1 cellular context compared by ENCODE assay signal in the genomic region with DNA sequence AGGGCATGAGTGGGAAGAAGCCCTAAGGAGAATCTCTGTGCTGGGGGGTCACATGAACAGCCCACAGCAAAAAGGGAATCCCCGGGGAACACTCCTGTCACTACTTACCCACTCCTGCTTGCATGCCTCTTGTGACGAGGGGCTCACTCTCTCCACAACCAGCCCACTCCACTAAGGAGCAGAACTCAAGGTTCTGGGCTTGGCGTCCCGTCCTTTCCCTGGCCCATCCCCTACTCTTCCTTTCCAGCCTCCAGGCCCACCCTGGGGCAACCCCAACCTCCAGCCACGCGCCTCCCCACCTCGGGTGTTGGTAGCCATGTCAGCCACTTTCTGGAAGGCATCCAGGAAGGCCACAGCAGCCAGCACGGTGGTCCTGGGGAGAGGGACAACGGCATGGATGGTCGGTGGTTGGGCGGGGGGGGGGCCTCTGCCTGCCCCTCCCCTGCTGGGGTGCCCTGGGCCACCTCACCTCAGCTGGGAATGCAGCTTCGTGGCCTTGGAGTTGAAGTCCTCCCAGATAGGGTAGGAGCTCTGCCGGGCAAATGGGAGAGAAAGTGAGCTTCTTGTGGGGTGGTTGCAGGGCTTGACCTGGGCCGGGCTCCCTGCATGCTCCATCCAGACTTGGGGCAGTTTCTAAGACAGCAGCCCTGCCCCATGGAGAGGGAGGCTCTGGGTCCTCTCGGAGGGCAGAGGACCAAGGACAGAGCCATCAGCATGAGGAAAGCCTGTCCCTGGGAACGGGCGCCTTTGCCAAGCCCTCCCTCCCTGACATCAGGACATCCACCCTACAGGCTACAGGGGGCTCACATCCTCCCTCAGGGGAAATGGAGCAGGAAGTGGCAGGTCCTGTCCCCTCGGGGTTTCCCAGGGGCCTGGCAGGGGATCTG.
TF ChIP-seq lines count a peak whose summit lies in the region.

No MANE protein-coding gene starts in this region.

TF ChIP-seq in IMR-90, 13 proteins besides CTCF, POLR2A, EP300 and RAD21 (continued from another document):
- no peak for TF ChIP-seq NFE2L2 (IDR thresholded peaks at IDR 0.05; ENCODE audit: low read depth, low read length)
- TF ChIP-seq BHLHE40 (IDR thresholded peaks at IDR 0.05; ENCODE audit: low read depth, low read length), result no peak
- TF ChIP-seq RCOR1 (IDR thresholded peaks at IDR 0.05; ENCODE audit: insufficient replicate concordance, low read length), result no peak
- TF ChIP-seq MAZ (IDR thresholded peaks at IDR 0.05; ENCODE audit: borderline replicate concordance, low read depth, low read length), result no peak
- TF ChIP-seq, protein P1, sequence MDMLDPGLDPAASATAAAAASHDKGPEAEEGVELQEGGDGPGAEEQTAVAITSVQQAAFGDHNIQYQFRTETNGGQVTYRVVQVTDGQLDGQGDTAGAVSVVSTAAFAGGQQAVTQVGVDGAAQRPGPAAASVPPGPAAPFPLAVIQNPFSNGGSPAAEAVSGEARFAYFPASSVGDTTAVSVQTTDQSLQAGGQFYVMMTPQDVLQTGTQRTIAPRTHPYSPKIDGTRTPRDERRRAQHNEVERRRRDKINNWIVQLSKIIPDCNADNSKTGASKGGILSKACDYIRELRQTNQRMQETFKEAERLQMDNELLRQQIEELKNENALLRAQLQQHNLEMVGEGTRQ (IDR thresholded peaks at IDR 0.05; ENCODE audit: low read depth, low read length), result no peak
- TF ChIP-seq MAFK (IDR thresholded peaks at IDR 0.05; ENCODE audit: low read depth, low read length), result no peak
- TF ChIP-seq, protein P2, sequence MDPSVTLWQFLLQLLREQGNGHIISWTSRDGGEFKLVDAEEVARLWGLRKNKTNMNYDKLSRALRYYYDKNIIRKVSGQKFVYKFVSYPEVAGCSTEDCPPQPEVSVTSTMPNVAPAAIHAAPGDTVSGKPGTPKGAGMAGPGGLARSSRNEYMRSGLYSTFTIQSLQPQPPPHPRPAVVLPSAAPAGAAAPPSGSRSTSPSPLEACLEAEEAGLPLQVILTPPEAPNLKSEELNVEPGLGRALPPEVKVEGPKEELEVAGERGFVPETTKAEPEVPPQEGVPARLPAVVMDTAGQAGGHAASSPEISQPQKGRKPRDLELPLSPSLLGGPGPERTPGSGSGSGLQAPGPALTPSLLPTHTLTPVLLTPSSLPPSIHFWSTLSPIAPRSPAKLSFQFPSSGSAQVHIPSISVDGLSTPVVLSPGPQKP (IDR thresholded peaks at IDR 0.05; ENCODE audit: borderline replicate concordance, low read depth, low read length), result no peak
- TF ChIP-seq MXI1 (IDR thresholded peaks at IDR 0.05; ENCODE audit: borderline replicate concordance, low read depth, low read length), result no peak
